8 cellular contexts compared by ENCODE assay signal in genomic region chr7:36258510-36259259, GRCh38.
A peak's percentile ranks its signal among the peaks of the same experiment; 100 is the strongest.
DNase-seq lines count a peak whose midpoint lies in the region; ATAC-seq, FAIRE-seq and TF ChIP-seq lines count a peak whose summit lies in the region.
"Not testable (repeated sequence)": the region's sequence is repeated elsewhere in the genome, so short reads cannot be mapped to it uniquely, and the experiment has no call there.

No MANE protein-coding gene starts in this region.

- DNase-seq in Calu3 (peak; percentile 95), HuH-7 (ENCODE audit: low spot score) (peak; percentile 32), NCI-H2227 (lab: John Stamatoyannopoulos, UW; ENCODE audit: unreplicated experiment) (peak; percentile 86), SJCRH30 (peak; percentile 53 to 60), Right ventricle myocardium superior (peak; percentile 56), mesenchymal stem cell (peak; percentile 94), small intestine (peak; percentile 84)

- not testable (repeated sequence) for H2BK5ac ChIP-seq in mesenchymal stem cell (ENCODE audit: low read depth, low read length, poor library complexity, severe bottlenecking)

- FAIRE-seq in small intestine (lab: Jason Lieb, UNC): not testable (repeated sequence)

- peak overlapping the region; percentile 67 to 89 for H2BK12ac ChIP-seq in mesenchymal stem cell (ENCODE audit: low read length in 2 of 2)

- not testable (repeated sequence) for H3K4me1 ChIP-seq in SJCRH30; small intestine (ENCODE audit: control insufficient read depth in 2 of 2, insufficient read depth in 1 of 2, low read depth in 1 of 2, low read length in 1 of 2)
- peaks cover 16% of the 10 kb centered on the region for H3K4me1 ChIP-seq in mesenchymal stem cell (ENCODE audit: control insufficient read depth, insufficient read depth, low read depth, low read length)

- intact Hi-C loops in Calu3 (cut with micrococcal nuclease; ENCODE audit: unreplicated experiment); Right ventricle myocardium superior (cut with DNase I): not testable (repeated sequence)

- not testable (repeated sequence) for H3K27ac ChIP-seq in SJCRH30; mesenchymal stem cell (ENCODE audit: low read length, poor library complexity, severe bottlenecking)
- H3K27ac ChIP-seq in cingulate gyrus (ENCODE audit: low read depth, low read length) (peak overlapping the region; percentile 65), small intestine (ENCODE audit: low read depth in 1 of 2, low read length in 1 of 2) (peak overlapping the region in 1 of 2 donors; percentile 62)

- H3K36me3 Mint-ChIP-seq in Calu3 (ENCODE audit: insufficient read depth, unreplicated experiment): not testable (repeated sequence)

- H3K4me2 ChIP-seq in mesenchymal stem cell (ENCODE audit: low read length, poor library complexity, severe bottlenecking): peak overlapping the region; percentile 47

- H4K8ac ChIP-seq in mesenchymal stem cell (ENCODE audit: low read length): not testable (repeated sequence)

- not testable (repeated sequence) for H3K27me3 Mint-ChIP-seq in Calu3 (ENCODE audit: unreplicated experiment)

- ATAC-seq in Right ventricle myocardium superior (ENCODE audit: poor library complexity): not testable (repeated sequence)

- not testable (repeated sequence) for BruUV-seq in Calu3 (replicated peaks; lab: Mats Ljungman, UMichigan)

- not testable (repeated sequence) for H3K9me3 ChIP-seq in SJCRH30 (replicated peaks); mesenchymal stem cell (ENCODE audit: control insufficient read depth, low read length); small intestine (ENCODE audit: control insufficient read depth, low read depth)

- CTCF ChIA-PET in Calu3 (lab: Charles Lee): interaction anchor here (0.8 to 1.8 kb wide), 7 partner anchors 9 to 283 kb away, joined by 3 to 9 read pairs (median 4); no protein-coding TSS in a partner anchor

- not testable (repeated sequence) for H2AK5ac ChIP-seq in mesenchymal stem cell (ENCODE audit: low read length, severe bottlenecking)

- not testable (repeated sequence) for H3K14ac ChIP-seq in mesenchymal stem cell (ENCODE audit: low read length in 2 of 2)

- H3K27ac Mint-ChIP-seq in Calu3 (ENCODE audit: unreplicated experiment): peak overlapping the region; percentile 38

- H3K9ac ChIP-seq in mesenchymal stem cell (ENCODE audit: low read length): not testable (repeated sequence)

- H3K18ac ChIP-seq in mesenchymal stem cell (ENCODE audit: low read depth in 1 of 2, low read length in 2 of 2): peak overlapping the region; percentile 49 to 90

- not testable (repeated sequence) for H3K79me1 ChIP-seq in mesenchymal stem cell (replicated peaks; ENCODE audit: low read length, poor library complexity, severe bottlenecking)

- H3K4me1 Mint-ChIP-seq in Calu3 (ENCODE audit: low read depth, unreplicated experiment): peaks cover 76% of the 10 kb centered on the region

- not testable (repeated sequence) for H3K23ac ChIP-seq in mesenchymal stem cell (ENCODE audit: low read length in 2 of 2)

- H2BK120ac ChIP-seq in mesenchymal stem cell (ENCODE audit: low read depth, low read length): not testable (repeated sequence)

- peak overlapping the region; percentile 32 to 46 for H3K4ac ChIP-seq in mesenchymal stem cell (ENCODE audit: low read depth in 1 of 2, low read length in 2 of 2)

- H3K4me3 ChIP-seq in SJCRH30; mesenchymal stem cell (ENCODE audit: insufficient read depth in 1 of 2, low read depth in 1 of 2, low read length in 2 of 2); small intestine (ENCODE audit: low read depth in 1 of 2, low read length in 2 of 2): not testable (repeated sequence)

- not testable (repeated sequence) for H2BK15ac ChIP-seq in mesenchymal stem cell (ENCODE audit: low read depth, poor library complexity, severe bottlenecking)

- not testable (repeated sequence) for TF ChIP-seq CTCF in Calu3 (IDR thresholded peaks at IDR 0.05; ENCODE audit: unreplicated experiment)

- H2AFZ ChIP-seq in mesenchymal stem cell (ENCODE audit: low read depth, low read length): peak overlapping the region; percentile 76

- H4K91ac ChIP-seq in mesenchymal stem cell (ENCODE audit: low read length): peak overlapping the region; percentile 43

- not testable (repeated sequence) for H3K27me3 ChIP-seq in SJCRH30; mesenchymal stem cell (ENCODE audit: control insufficient read depth in 1 of 2, insufficient read depth in 1 of 2, low read length in 2 of 2); small intestine (ENCODE audit: control insufficient read depth in 2 of 2, insufficient read depth in 2 of 2, low read length in 2 of 2)

- not testable (repeated sequence) for H3K36me3 ChIP-seq in SJCRH30; mesenchymal stem cell (ENCODE audit: control insufficient read depth in 1 of 2, insufficient read depth in 2 of 2, low read depth in 1 of 2, low read length in 2 of 2); small intestine (ENCODE audit: control insufficient read depth in 2 of 2, insufficient read depth in 2 of 2, low read length in 2 of 2)

- peak overlapping the region; percentile 55 for H3K4me3 Mint-ChIP-seq in Calu3 (ENCODE audit: low read depth, unreplicated experiment)

- not testable (repeated sequence) for H3K9me3 Mint-ChIP-seq in Calu3 (ENCODE audit: low read depth, unreplicated experiment)

- WGBS in mesenchymal stem cell: 42% methylated on average over 15 of the region's 18 CpGs
- WGBS in small intestine, 3 donors: 28 to 47% (median 29%) methylated on average over 17 to 18 of the region's 18 CpGs

Comparison
In these comparisons a context has a peak if more than half of its experiments do, and no peak if none do; other contexts are left out.
1. DNase-seq: peak in every context shown above with its lines; median percentile 95 in Calu3; 94 in mesenchymal stem cell; 86 in NCI-H2227; 84 in small intestine; 56 in SJCRH30; 56 in Right ventricle myocardium superior; 32 in HuH-7.